In genomic region chr2:23824777-23825212, GRCh38 we compare ENCODE assay signal across 9 cellular contexts.
DNase-seq lines count a peak whose midpoint lies in the region; ATAC-seq, FAIRE-seq and TF ChIP-seq lines count a peak whose summit lies in the region.
"Had no signal": no experiment of that assay in that cellular context is flagged by ENCODE, and none has a peak within 500 bp of the region (broad histone marks: within the 10 kb centered on the region; RNA-seq: fewer than 3 reads in every experiment).

No MANE protein-coding gene starts in this region.

- no peak overlapping the region for H3K18ac ChIP-seq in H1 (ENCODE audit: extremely low read depth, low read length)

- H3K79me2 ChIP-seq in H1 (ENCODE audit: control insufficient read depth in 1 of 2, insufficient read depth in 2 of 2, low read length in 2 of 2), result no peaks in the 10 kb centered on the region

- no peak overlapping the region for H3K4ac ChIP-seq in H1 (replicated peaks; ENCODE audit: insufficient read length, low read depth, low read length)

- H2AFZ ChIP-seq in H1 (ENCODE audit: low read length), result no peak overlapping the region

- no peak for DNase-seq in BJ (ENCODE audit: low read depth)
- peak; percentile 65 for DNase-seq in GM12865 (ENCODE audit: low read depth)
- peak; percentile 58 to 81 for DNase-seq in Kasumi-1 (lab: John Stamatoyannopoulos, UW)
- peak; percentile 2 for DNase-seq in SHP77 treated with DMSO at 0.1 percent for 48 hours (lab: John Stamatoyannopoulos, UW)
- DNase-seq in H1 (ENCODE audit: low read depth in 1 of 2, low spot score in 2 of 2), result no peak
- DNase-seq in naive thymus-derived CD4-positive, alpha-beta T cell, result peak in 7 of 9 donors; percentile 18 to 60 (median 50)

- H3K4me1 Mint-ChIP-seq in naive thymus-derived CD4-positive, alpha-beta T cell, result peaks cover 0 to 4% (median 0%) of the 10 kb centered on the region in 7 donors

- no peak overlapping the region for H3K27ac ChIP-seq in H1 (ENCODE audit: low read depth, low read length)
- H3K27ac ChIP-seq in naive thymus-derived CD4-positive, alpha-beta T cell (ENCODE audit: low read depth, low read length), result no peak overlapping the region
- H3K27ac ChIP-seq: skin epidermis had no signal

- no peak overlapping the region for H2BK5ac ChIP-seq in H1 (ENCODE audit: low read depth, low read length)

- peak; percentile 77 for ATAC-seq in naive thymus-derived CD4-positive, alpha-beta T cell
- ATAC-seq in GM19467 (IDR thresholded peaks at IDR 0.05; ENCODE audit: unreplicated experiment) (no peak), HG03045 (IDR thresholded peaks at IDR 0.05; ENCODE audit: unreplicated experiment) (no peak)

- H4K91ac ChIP-seq in H1 (replicated peaks; ENCODE audit: insufficient read length, low read length), result no peak overlapping the region

- H3K9me3 ChIP-seq in H1 (ENCODE audit: insufficient read depth in 2 of 2, low read depth in 1 of 2, low read length in 1 of 2), result no peaks in the 10 kb centered on the region
- no peaks in the 10 kb centered on the region for H3K9me3 ChIP-seq in naive thymus-derived CD4-positive, alpha-beta T cell (ENCODE audit: control insufficient read depth in 2 of 3, low read length in 3 of 3)

- H3K27me3 ChIP-seq in BJ (ENCODE audit: control insufficient read depth, insufficient read depth, low read length) (no peaks in the 10 kb centered on the region), H1 (replicated peaks in 1 of 4; ENCODE audit: control insufficient read depth in 3 of 4, extremely low read depth in 1 of 4, insufficient read depth in 3 of 4, low read length in 3 of 4) (no peaks in the 10 kb centered on the region)
- H3K27me3 ChIP-seq in naive thymus-derived CD4-positive, alpha-beta T cell (ENCODE audit: control insufficient read depth in 2 of 2, insufficient read depth in 2 of 2, low read length in 2 of 2), result no peaks in the 10 kb centered on the region

- H3K36me3 ChIP-seq in BJ (ENCODE audit: control insufficient read depth, insufficient read depth, low read length) (no peaks in the 10 kb centered on the region; the same call in 1 of the 2 replicates), H1 (ENCODE audit: control insufficient read depth in 2 of 4, insufficient read depth in 4 of 4, low read length in 3 of 4) (peaks cover 0 to 6% (median 0%) of the 10 kb centered on the region in 4 experiments; a peak in 2 of 8 replicates)
- H3K36me3 ChIP-seq in naive thymus-derived CD4-positive, alpha-beta T cell (ENCODE audit: control insufficient read depth in 2 of 3, insufficient read depth in 3 of 3, low read length in 3 of 3), result peaks cover 0 to 7% (median 0%) of the 10 kb centered on the region in 3 experiments

- H4K20me1 ChIP-seq in H1 (replicated peaks in 1 of 2; ENCODE audit: control insufficient read depth in 1 of 2, insufficient read depth in 2 of 2, low read length in 2 of 2), result no peaks in the 10 kb centered on the region

- no peak overlapping the region for H2AK5ac ChIP-seq in H1 (ENCODE audit: low read depth, low read length)

- no peak for TF ChIP-seq EP300 in H1 (IDR thresholded peaks at IDR 0.05; ENCODE audit: borderline replicate concordance in 1 of 2, low read depth in 2 of 2, low read length in 2 of 2)

- H2BK20ac ChIP-seq in H1 (ENCODE audit: low read length), result no peak overlapping the region

- no peak overlapping the region for H3K9ac ChIP-seq in H1 (replicated peaks in 1 of 4; ENCODE audit: extremely low read depth in 1 of 4, low read depth in 3 of 4, low read length in 3 of 4)

- H3K56ac ChIP-seq in H1 (replicated peaks; ENCODE audit: insufficient read length, low read depth, low read length), result no peak overlapping the region

- H3K27ac Mint-ChIP-seq in naive thymus-derived CD4-positive, alpha-beta T cell, result no peak overlapping the region

- H3K4me2 ChIP-seq in H1 (ENCODE audit: insufficient read depth in 1 of 2, low read depth in 2 of 2, low read length in 2 of 2), result no peak overlapping the region

- peaks cover 0 to 11% (median 3%) of the 10 kb centered on the region in 5 donors for H3K36me3 Mint-ChIP-seq in naive thymus-derived CD4-positive, alpha-beta T cell

- CTCF ChIA-PET in BJ (lab: Yijun Ruan, JAX) (interaction anchor here (0.8 to 2.9 kb wide), 15 partner anchors 8 to 309 kb away, joined by 3 to 29 read pairs (median 4); partner anchors contain the start of genes ATAD2B, SF3B6 and TP53I3), H1 (lab: Charles Lee; ENCODE audit: partially characterized antibody) (interaction anchor here (0.6 to 3.9 kb wide), 22 partner anchors 8 to 1346 kb away, joined by 3 to 24 read pairs (median 6); partner anchors contain the start of gene ATAD2B)
- CTCF ChIA-PET in naive thymus-derived CD4-positive, alpha-beta T cell (lab: Charles Lee), result interaction anchor here (0.6 to 7.2 kb wide), 10 partner anchors 8 to 922 kb away, joined by 3 to 59 read pairs (median 4); partner anchors contain the start of gene TP53I3

- no peak overlapping the region for H2BK12ac ChIP-seq in H1 (ENCODE audit: low read depth, low read length)

- TF ChIP-seq CTCF in BJ (IDR thresholded peaks at IDR 0.05; ENCODE audit: insufficient read depth, low read depth, low read length) (peak; percentile 63), GM12865 (IDR thresholded peaks at IDR 0.05; ENCODE audit: insufficient read depth, low read depth, low read length, missing control alignments) (peak; percentile 53), H1 (IDR thresholded peaks at IDR 0.05; ENCODE audit: control extremely low read depth in 1 of 3, insufficient read depth in 1 of 3, low read depth in 1 of 3, low read length in 3 of 3) (peak in 2 of 3 experiments; percentile 22 to 59; a peak in 2 of 4 replicates)

- peak; percentile 56 to 57 for TF ChIP-seq RAD21 in H1 (IDR thresholded peaks at IDR 0.05 in 1 of 2, conservative IDR thresholded peaks at IDR 0.05 in 1 of 2; ENCODE audit: low read depth in 2 of 2, low read length in 2 of 2)

- no peak for TF ChIP-seq POLR2A in H1 (IDR thresholded peaks at IDR 0.05; ENCODE audit: control extremely low read depth in 1 of 2, low read depth in 2 of 2, low read length in 2 of 2)

- no peak overlapping the region for H2BK120ac ChIP-seq in H1 (replicated peaks; ENCODE audit: low read depth, low read length)

- 79% methylated on average over 2 of the region's 2 CpGs; no CpG with 5 or more reads in 1 of the 2 experiments for WGBS in H1 (ENCODE audit: extremely low coverage in 1 of 2, insufficient coverage in 1 of 2, insufficient read length in 1 of 2, insufficient replicate concordance in 2 of 2, low coverage in 1 of 2, low lambda C conversion rate in 2 of 2, missing lambda C conversion rate in 1 of 2), 2 experiments

- no peaks in the 10 kb centered on the region for H3K23me2 ChIP-seq in H1 (ENCODE audit: low read depth, low read length)

- H4K8ac ChIP-seq in H1 (ENCODE audit: extremely low read depth, insufficient read depth, low read length), result no peak overlapping the region

- peak; percentile 42 for FAIRE-seq in H1 (lab: Jason Lieb, UNC)

- no peaks in the 10 kb centered on the region for H3K27me3 Mint-ChIP-seq in naive thymus-derived CD4-positive, alpha-beta T cell

- no peaks in the 10 kb centered on the region for H3K4me1 ChIP-seq in H1 (replicated peaks in 1 of 4; ENCODE audit: control insufficient read depth in 3 of 4, insufficient read depth in 4 of 4, low read length in 3 of 4)
- no peaks in the 10 kb centered on the region for H3K4me1 ChIP-seq in naive thymus-derived CD4-positive, alpha-beta T cell (ENCODE audit: control insufficient read depth in 2 of 2, insufficient read depth in 2 of 2, low read length in 2 of 2)

- POLR2A ChIA-PET in BJ (lab: Charles Lee), result interaction anchor here (0.6 to 0.7 kb wide), 3 partner anchors 102 to 413 kb away, joined by 3 to 9 read pairs (median 3); partner anchors contain the start of gene ATAD2B
- POLR2A ChIA-PET in H1 (lab: Charles Lee; ENCODE audit: partially characterized antibody), result interaction anchor here (1.7 kb wide), 1 partner anchor 11 kb away, joined by 4 read pairs; no protein-coding TSS in a partner anchor
- POLR2A ChIA-PET in naive thymus-derived CD4-positive, alpha-beta T cell (lab: Charles Lee), result interaction anchor here (0.6 to 2.5 kb wide), 2 partner anchors 23 to 102 kb away, joined by 3 to 11 read pairs; partner anchors contain the start of gene ATAD2B

- H3K23ac ChIP-seq in H1 (ENCODE audit: insufficient read length), result no peak overlapping the region

- H4K5ac ChIP-seq in H1 (ENCODE audit: insufficient read length, low read depth, low read length), result no peak overlapping the region

- H2BK15ac ChIP-seq in H1 (ENCODE audit: low read length), result no peak overlapping the region

- H3K4me3 ChIP-seq in BJ (ENCODE audit: low read depth, low read length), result no peak overlapping the region
- H3K4me3 ChIP-seq in GM12865 (ENCODE audit: low read depth, low read length), result no peak overlapping the region
- no peak overlapping the region for H3K4me3 ChIP-seq in H1 (ENCODE audit: extremely low read depth in 1 of 4, insufficient read depth in 2 of 4, low read depth in 3 of 4, low read length in 4 of 4)
- H3K4me3 ChIP-seq in naive thymus-derived CD4-positive, alpha-beta T cell (ENCODE audit: low read length), result no peak overlapping the region
- H3K4me3 ChIP-seq: skin epidermis had no signal

- intact Hi-C loops in naive thymus-derived CD4-positive, alpha-beta T cell (cut with micrococcal nuclease), result loop anchor here (1.0 to 10.0 kb wide), 9 partner anchors 102 to 558 kb away; partner anchors contain the start of genes TP53I3 (in 2 of the 2) and ATAD2B (in 1 of the 2)

- H3K14ac ChIP-seq in H1 (ENCODE audit: insufficient read length), result no peak overlapping the region

- no peaks in the 10 kb centered on the region for H3K79me1 ChIP-seq in H1 (ENCODE audit: low read depth, low read length)

- no peaks in the 10 kb centered on the region for H3K9me3 Mint-ChIP-seq in naive thymus-derived CD4-positive, alpha-beta T cell

- H3K4me3 Mint-ChIP-seq in naive thymus-derived CD4-positive, alpha-beta T cell, result no peak overlapping the region

TF ChIP-seq in H1, 55 proteins besides CTCF, POLR2A, EP300 and RAD21:
- TF ChIP-seq JUN (IDR thresholded peaks at IDR 0.05; ENCODE audit: low read depth, low read length), result no peak
- TF ChIP-seq SRF (IDR thresholded peaks at IDR 0.05; ENCODE audit: low read depth, low read length), result no peak
- no peak for TF ChIP-seq TAF1 (IDR thresholded peaks at IDR 0.05; ENCODE audit: low read depth, low read length)
- no peak for TF ChIP-seq EGR1 (IDR thresholded peaks at IDR 0.05; ENCODE audit: borderline replicate concordance, low read depth, low read length)

Comparison
In these comparisons a context has a peak if more than half of its experiments do, and no peak if none do; other contexts are left out.
1. DNase-seq: peak in GM12865 (single experiment), Kasumi-1 (2 of 2), SHP77 treated with DMSO at 0.1 percent for 48 hours (single experiment) and naive thymus-derived CD4-positive, alpha-beta T cell (7 of 9); none in BJ (single experiment) and H1 (0 of 2).
2. Peak in every context shown above with its lines, with median percentiles within 50 percentile points of each other: CTCF ChIP-seq.